In genomic region chr9:132711846-132712245, GRCh38 we compare ENCODE assay signal across 33 cellular contexts.
"Had no signal": no experiment of that assay in that cellular context is flagged by ENCODE, and none has a peak within 500 bp of the region (broad histone marks: within the 10 kb centered on the region; RNA-seq: fewer than 3 reads in every experiment).

No MANE protein-coding gene starts in this region.

- H3K9ac ChIP-seq: KMS-11 had no signal

- H3K4me2 ChIP-seq: KMS-11 had no signal

- H3K4me3 ChIP-seq: MG63 had no signal

- H3K27me3 ChIP-seq: MG63 had no signal

- H3K9me3 ChIP-seq: MG63 had no signal

- DNase-seq: Kasumi-1, MG63, MM.1S, MV-4-11, NCI-H1048, NCI-H1092, NCI-H1092 treated with DMSO at 0.1 percent for 48 hours, NCI-H1105, NCI-H1105 treated with DMSO at 0.1 percent for 48 hours, NCI-H1417, NCI-H1417 treated with DMSO at 0.1 percent for 48 hours, NCI-H1436, NCI-H1436 treated with DMSO at 0.1 percent for 48 hours, NCI-H146, NCI-H1694, NCI-H1694 treated with DMSO at 0.1 percent for 48 hours, NCI-H187, NCI-H187 treated with DMSO at 0.1 percent for 48 hours, NCI-H1930, NCI-H2029, NCI-H2029 treated with DMSO at 0.1 percent for 48 hours, NCI-H2081, NCI-H2081 treated with DMSO at 0.1 percent for 48 hours, NCI-H2107, NCI-H2171, NCI-H2171 treated with DMSO at 0.1 percent for 48 hours, NCI-H2227 treated with DMSO at 0.1 percent for 48 hours, NCI-H226, NCI-H345, NCI-H446, NCI-H446 treated with DMSO at 0.1 percent for 48 hours, NCI-H510A had no signal

- H3K36me3 ChIP-seq: MG63 had no signal

- H3K27ac ChIP-seq: KMS-11 had no signal
